In the genomic region with DNA sequence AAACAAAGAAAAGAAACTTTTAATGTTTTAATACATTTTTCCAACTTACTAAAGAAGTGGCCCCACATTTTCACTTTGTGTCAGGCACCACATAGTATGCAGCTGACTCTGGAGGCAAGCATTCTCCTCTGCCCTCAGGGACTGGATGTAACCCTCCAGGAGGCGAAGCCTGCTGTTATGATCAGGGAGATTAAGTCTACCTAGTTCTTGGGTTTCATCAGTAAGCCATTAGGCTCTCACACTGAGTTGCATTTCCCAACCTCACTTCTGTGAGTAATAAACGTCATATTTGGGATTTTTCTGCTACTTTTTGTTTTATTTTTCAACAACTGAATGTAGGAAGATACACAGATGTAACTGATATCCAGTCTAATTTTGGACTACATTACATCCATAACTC, we compare ENCODE assay signal across 25 cellular contexts.
DNase-seq lines count a peak whose midpoint lies in the region; ATAC-seq, FAIRE-seq and TF ChIP-seq lines count a peak whose summit lies in the region.
"Had no signal": no experiment of that assay in that cellular context is flagged by ENCODE, and none has a peak within 500 bp of the region (broad histone marks: within the 10 kb centered on the region; RNA-seq: fewer than 3 reads in every experiment).

No MANE protein-coding gene starts in this region.

- H3K4me3 ChIP-seq in mammary epithelial cell (replicated peaks in 1 of 3; ENCODE audit: insufficient read depth in 1 of 3, low read depth in 2 of 3, low read length in 3 of 3) (no peak overlapping the region), fibroblast of pulmonary artery (replicated peaks; ENCODE audit: low read depth, low read length) (no peak overlapping the region), trophoblast cell (ENCODE audit: low read depth, low read length) (no peak overlapping the region), stomach (no peak overlapping the region)
- H3K4me3 ChIP-seq: lung, sigmoid colon, tibial artery had no signal

- H3K4me2 ChIP-seq in mammary epithelial cell (ENCODE audit: insufficient read depth, low read depth, low read length) (no peak overlapping the region), trophoblast cell (ENCODE audit: low read length) (no peak overlapping the region)

- no peak overlapping the region for H3K14ac ChIP-seq in trophoblast cell (ENCODE audit: low read length)

- no peaks in the 10 kb centered on the region for H4K20me1 ChIP-seq in mammary epithelial cell (ENCODE audit: insufficient read depth, low read length)

- peaks cover 23% of the 10 kb centered on the region for H3K27me3 Mint-ChIP-seq in MCF 10A (ENCODE audit: insufficient read depth, unreplicated experiment)
- H3K27me3 Mint-ChIP-seq: activated CD8-positive, alpha-beta memory T cell treated with anti-CD3 and anti-CD28 coated beads, Interleukin-2, amount 10 ng/mL, durations not matched to agents 7 days and 5 days; CD4-positive, CD25-positive, alpha-beta regulatory T cell; natural killer cell treated with Interleukin-12 subunit alpha and Interleukin-12 subunit beta and Interleukin-15 and Interleukin-18, amount 100 ng/mL, for 72 hours had no signal

- H3K36me3 ChIP-seq in mammary epithelial cell (ENCODE audit: insufficient read depth, low read length) (no peaks in the 10 kb centered on the region), trophoblast cell (ENCODE audit: control insufficient read depth in 1 of 2, insufficient read depth in 2 of 2, low read length in 2 of 2) (no peaks in the 10 kb centered on the region), stomach (no peaks in the 10 kb centered on the region)
- H3K36me3 ChIP-seq: sigmoid colon, tibial artery had no signal

- H3K36me3 Mint-ChIP-seq in MCF 10A (ENCODE audit: insufficient read depth, unreplicated experiment) = no peaks in the 10 kb centered on the region
- H3K36me3 Mint-ChIP-seq: activated CD8-positive, alpha-beta memory T cell treated with anti-CD3 and anti-CD28 coated beads, Interleukin-2, amount 10 ng/mL, durations not matched to agents 7 days and 5 days; CD4-positive, CD25-positive, alpha-beta regulatory T cell; natural killer cell treated with Interleukin-12 subunit alpha and Interleukin-12 subunit beta and Interleukin-15 and Interleukin-18, amount 100 ng/mL, for 72 hours had no signal

- no TSS peak for BruUV-seq in mammary epithelial cell (replicated peaks; lab: Mats Ljungman, UMichigan)
- no TSS peak for BruUV-seq in MCF 10A (replicated peaks; lab: Mats Ljungman, UMichigan)

- no peaks in the 10 kb centered on the region for H3K9me3 Mint-ChIP-seq in MCF 10A (ENCODE audit: unreplicated experiment)

- intact Hi-C loops in mammary epithelial cell (cut with micrococcal nuclease) = no loop called here
- intact Hi-C loops in MCF 10A (cut with micrococcal nuclease) = no loop called here
- intact Hi-C loops in stomach (cut with DNase I; ENCODE audit: low total_unique reads) = no loop called here

- H3K18ac ChIP-seq in trophoblast cell (ENCODE audit: low read length) = no peak overlapping the region

- H2AFZ ChIP-seq in mammary epithelial cell (ENCODE audit: low read depth, low read length) (peak overlapping the region; percentile 11), trophoblast cell (ENCODE audit: insufficient read depth, low read length, poor library complexity) (no peak overlapping the region)

- 62% methylated on average over 2 of the region's 2 CpGs for WGBS in mammary epithelial cell (ENCODE audit: low coverage, missing lambda C conversion rate)
- WGBS in trophoblast cell (ENCODE audit: extremely low coverage, insufficient coverage, insufficient read length) = no CpG with 5 or more reads among the region's 2 CpGs
- 54 to 70% (median 68%) methylated on average over 2 of the region's 2 CpGs for WGBS in stomach, 5 donors

- H3K4me1 Mint-ChIP-seq in MCF 10A (ENCODE audit: insufficient read depth, unreplicated experiment) = no peaks in the 10 kb centered on the region
- H3K4me1 Mint-ChIP-seq: activated CD8-positive, alpha-beta memory T cell treated with anti-CD3 and anti-CD28 coated beads, Interleukin-2, amount 10 ng/mL, durations not matched to agents 7 days and 5 days; CD4-positive, CD25-positive, alpha-beta regulatory T cell had no signal

- FAIRE-seq in GM12892 (lab: Jason Lieb, UNC) = no peak
- FAIRE-seq: H54 had no signal

- TF ChIP-seq POLR2A in stomach (IDR thresholded peaks at IDR 0.05) (no peak), GM12892 (IDR thresholded peaks at IDR 0.05; ENCODE audit: low read depth, low read length) (no peak)

- peak; percentile 11 for DNase-seq in mammary epithelial cell
- no peak for DNase-seq in MCF 10A (ENCODE audit: unreplicated experiment)
- peak; percentile 46 for DNase-seq in NCI-H69 (lab: John Stamatoyannopoulos, UW)
- DNase-seq in fibroblast of pulmonary artery (ENCODE audit: low read depth) = peak; percentile 1
- DNase-seq in trophoblast cell = peak; percentile 72 to 94
- DNase-seq in stomach = no peak
- no peak for DNase-seq in GM12892 (ENCODE audit: insufficient read length)
- DNase-seq: activated CD8-positive, alpha-beta memory T cell treated with anti-CD3 and anti-CD28 coated beads, Interleukin-2, amount 10 ng/mL, durations not matched to agents 7 days and 5 days; activated T-cell treated with anti-CD3 and anti-CD28 coated beads, Interleukin-2, amount 50 U/mL, for 48 hours; Calu3; CD4-positive, CD25-positive, alpha-beta regulatory T cell; central memory CD4-positive, alpha-beta T cell; foreskin fibroblast; left cardiac atrium; NCI-H1092 treated with DMSO at 0.1 percent for 48 hours; NCI-H2029; NCI-H345; OCI-M1; sigmoid colon; stimulated activated CD4-positive, alpha-beta T cell treated with anti-CD3 and anti-CD28 coated beads, Interleukin-4, amount 100 ng/mL, for 24 hours; tibial artery had no signal

- no peak for ATAC-seq in HG03520 (IDR thresholded peaks at IDR 0.05; ENCODE audit: unreplicated experiment)
- ATAC-seq: activated CD8-positive, alpha-beta memory T cell treated with anti-CD3 and anti-CD28 coated beads, Interleukin-2, amount 10 ng/mL, durations not matched to agents 7 days and 5 days; left cardiac atrium; natural killer cell treated with Interleukin-12 subunit alpha and Interleukin-12 subunit beta and Interleukin-15 and Interleukin-18, amount 100 ng/mL, for 72 hours had no signal

- in situ Hi-C loops in mammary epithelial cell (cut with MboI; ENCODE audit: low sequenced_read_pairs in 2 of 2) = no loop called here

- POLR2A ChIA-PET in MCF 10A (lab: Yijun Ruan, JAX) = no interaction called here

- no peak overlapping the region for H2AK5ac ChIP-seq in trophoblast cell (ENCODE audit: low read length)

- no peak overlapping the region for H2BK120ac ChIP-seq in trophoblast cell (ENCODE audit: insufficient read depth, low read length, poor library complexity)

- H4K8ac ChIP-seq in trophoblast cell (ENCODE audit: low read depth, low read length) = no peak overlapping the region

- H2BK12ac ChIP-seq in trophoblast cell (ENCODE audit: low read length) = no peak overlapping the region

- no peak overlapping the region for H4K91ac ChIP-seq in trophoblast cell (ENCODE audit: low read depth, low read length)

- dilution Hi-C loops in mammary epithelial cell (cut with HindIII; ENCODE audit: low sequenced_read_pairs) = no loop called here

- H3K27ac ChIP-seq in mammary epithelial cell (ENCODE audit: insufficient read depth, low read depth, low read length) (no peak overlapping the region), trophoblast cell (ENCODE audit: low read depth, low read length) (no peak overlapping the region), stomach (no peak overlapping the region)
- H3K27ac ChIP-seq: sigmoid colon, tibial artery had no signal

- H3K9me3 ChIP-seq in mammary epithelial cell (replicated peaks; ENCODE audit: insufficient read depth, low read length) (no peaks in the 10 kb centered on the region), trophoblast cell (ENCODE audit: insufficient read depth, low read depth, low read length) (no peaks in the 10 kb centered on the region), stomach (no peaks in the 10 kb centered on the region)
- H3K9me3 ChIP-seq: sigmoid colon, tibial artery had no signal

- no peak overlapping the region for H3K4ac ChIP-seq in trophoblast cell (ENCODE audit: low read depth, low read length)

- no peak for TF ChIP-seq CTCF in mammary epithelial cell (conservative IDR thresholded peaks at IDR 0.05 in 1 of 2, IDR thresholded peaks at IDR 0.05 in 1 of 2; ENCODE audit: extremely low read depth in 1 of 2, insufficient read depth in 1 of 2, low read depth in 1 of 2, low read length in 2 of 2)
- no peak for TF ChIP-seq CTCF in MCF 10A (IDR thresholded peaks at IDR 0.05; ENCODE audit: unreplicated experiment)
- TF ChIP-seq CTCF in fibroblast of pulmonary artery (IDR thresholded peaks at IDR 0.05; ENCODE audit: low read length, missing control alignments) = no peak
- TF ChIP-seq CTCF in stomach (IDR thresholded peaks at IDR 0.05) = no peak

- H3K9ac ChIP-seq in mammary epithelial cell (ENCODE audit: insufficient read depth, low read length) (no peak overlapping the region), trophoblast cell (ENCODE audit: low read length) (no peak overlapping the region)

- H3K4me1 ChIP-seq in mammary epithelial cell (ENCODE audit: insufficient read depth, low read length) (no peaks in the 10 kb centered on the region), trophoblast cell (ENCODE audit: control insufficient read depth in 1 of 2, insufficient read depth in 2 of 2, low read length in 2 of 2) (no peaks in the 10 kb centered on the region), stomach (no peaks in the 10 kb centered on the region)
- H3K4me1 ChIP-seq: sigmoid colon, tibial artery had no signal

- CTCF ChIA-PET in mammary epithelial cell (lab: Charles Lee; ENCODE audit: low non-redundant PET) = no interaction called here
- CTCF ChIA-PET in MCF 10A (lab: Yijun Ruan, JAX) = no interaction called here

- H3K23ac ChIP-seq in trophoblast cell (ENCODE audit: low read length) = no peak overlapping the region

- no peak overlapping the region for H3K27ac Mint-ChIP-seq in MCF 10A (ENCODE audit: low read depth, unreplicated experiment)
- H3K27ac Mint-ChIP-seq: activated CD8-positive, alpha-beta memory T cell treated with anti-CD3 and anti-CD28 coated beads, Interleukin-2, amount 10 ng/mL, durations not matched to agents 7 days and 5 days; CD4-positive, CD25-positive, alpha-beta regulatory T cell; natural killer cell treated with Interleukin-12 subunit alpha and Interleukin-12 subunit beta and Interleukin-15 and Interleukin-18, amount 100 ng/mL, for 72 hours had no signal

- no peak overlapping the region for H2BK5ac ChIP-seq in trophoblast cell (ENCODE audit: low read depth, low read length, poor library complexity)

- H3K27me3 ChIP-seq in mammary epithelial cell (ENCODE audit: insufficient read depth, low read length) (peaks cover 2% of the 10 kb centered on the region), trophoblast cell (ENCODE audit: insufficient read depth, low read length) (no peaks in the 10 kb centered on the region), stomach (no peaks in the 10 kb centered on the region)
- H3K27me3 ChIP-seq: sigmoid colon, tibial artery had no signal

- H3K79me2 ChIP-seq in mammary epithelial cell (ENCODE audit: insufficient read depth, low read length) (no peaks in the 10 kb centered on the region), trophoblast cell (ENCODE audit: control insufficient read depth, insufficient read depth, low read length, poor library complexity) (no peaks in the 10 kb centered on the region)

- no peak for TF ChIP-seq EP300 in stomach (IDR thresholded peaks at IDR 0.05)

- no peaks in the 10 kb centered on the region for H3K79me1 ChIP-seq in trophoblast cell (ENCODE audit: low read length)

- no peak overlapping the region for H4K12ac ChIP-seq in trophoblast cell (ENCODE audit: low read depth, low read length)

- H3K4me3 Mint-ChIP-seq in MCF 10A (ENCODE audit: unreplicated experiment) = no peak overlapping the region
- H3K4me3 Mint-ChIP-seq: activated CD8-positive, alpha-beta memory T cell treated with anti-CD3 and anti-CD28 coated beads, Interleukin-2, amount 10 ng/mL, durations not matched to agents 7 days and 5 days; CD4-positive, CD25-positive, alpha-beta regulatory T cell; natural killer cell treated with Interleukin-12 subunit alpha and Interleukin-12 subunit beta and Interleukin-15 and Interleukin-18, amount 100 ng/mL, for 72 hours had no signal

Comparison
In these comparisons a context has a peak if more than half of its experiments do, and no peak if none do; other contexts are left out.
1. DNase-seq: peak in mammary epithelial cell (single experiment), NCI-H69 (single experiment), fibroblast of pulmonary artery (single experiment) and trophoblast cell (2 of 2); none in MCF 10A (single experiment), stomach (single experiment) and GM12892 (single experiment).